Comparison of ENCODE assay signal across 9 cellular contexts in the genomic region with DNA sequence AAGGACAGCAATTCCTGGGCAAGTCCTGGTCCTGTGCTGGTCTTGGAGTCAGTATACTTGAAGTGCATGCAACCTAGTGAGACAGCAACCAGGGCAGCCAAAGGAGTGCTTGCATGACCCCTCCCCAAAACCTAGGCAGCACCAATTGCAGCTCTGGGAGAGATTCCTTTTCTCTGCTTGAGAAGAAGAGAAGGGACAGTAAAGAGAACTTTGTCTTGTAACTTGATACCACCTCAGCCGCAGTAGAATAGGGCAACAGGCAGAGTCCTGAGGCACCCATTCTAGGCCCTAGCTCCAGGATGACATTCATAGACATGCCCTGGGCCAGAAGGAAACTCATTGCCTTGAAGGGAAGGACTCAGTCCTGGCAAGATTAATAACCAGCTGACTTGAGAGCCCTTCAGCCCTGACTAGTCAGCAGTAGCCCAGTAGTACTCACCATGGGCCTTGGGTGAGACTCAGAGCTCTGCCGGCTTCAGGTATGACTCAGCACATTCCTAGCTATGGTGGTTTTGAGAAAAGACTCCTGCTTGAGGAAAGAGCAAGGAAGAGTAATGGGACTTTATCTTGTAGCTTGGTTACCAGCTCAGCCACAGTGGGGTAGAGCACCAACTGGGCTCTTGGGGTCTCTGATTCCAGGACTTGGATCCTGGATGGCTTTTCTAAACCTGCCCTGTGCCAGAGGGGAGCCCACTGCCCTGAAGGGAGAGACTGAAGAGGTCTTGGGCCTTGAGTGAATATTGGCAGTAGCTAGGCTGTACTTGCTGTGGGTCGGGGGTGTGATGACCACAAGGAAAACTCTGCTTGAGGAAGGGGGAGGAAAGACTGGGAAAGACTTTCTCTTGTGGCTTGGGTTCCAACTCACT. TPM values are rescaled to one million over a fixed set of nuclear protein-coding genes. Genes with fewer than 3 reads are reported as not detected.
A peak's percentile ranks its signal among the peaks of the same experiment; 100 is the strongest.
DNase-seq lines count a peak whose midpoint lies in the region; ATAC-seq, FAIRE-seq and TF ChIP-seq lines count a peak whose summit lies in the region.
"Had no signal": no experiment of that assay in that cellular context is flagged by ENCODE, and none has a peak within 500 bp of the region (broad histone marks: within the 10 kb centered on the region; RNA-seq: fewer than 3 reads in every experiment).

No MANE protein-coding gene starts in this region.

- peak; percentile 82 for DNase-seq in MG63
- peak; percentile 94 for DNase-seq in epithelial cell of esophagus (ENCODE audit: low read depth)
- no peak for DNase-seq in pancreas
- no peak for DNase-seq in NCI-H1694 treated with DMSO at 0.1 percent for 48 hours (lab: John Stamatoyannopoulos, UW)
- DNase-seq in NK-92 treated with Interleukin-12 subunit alpha and Interleukin-12 subunit beta, amount 100 ng/mL, for 24 hours (lab: John Stamatoyannopoulos, UW): no peak
- DNase-seq in activated CD4-positive, alpha-beta T cell treated with anti-CD3 and anti-CD28 coated beads for 48 hours: no peak

- intact Hi-C loops in pancreas (cut with DNase I): no loop called here

- H3K27me3 ChIP-seq in MG63 (no peaks in the 10 kb centered on the region), pancreas (no peaks in the 10 kb centered on the region)
- H3K27me3 ChIP-seq: adrenal gland had no signal

- H3K9me3 ChIP-seq in MG63: no peaks in the 10 kb centered on the region
- no peaks in the 10 kb centered on the region for H3K9me3 ChIP-seq in pancreas
- H3K9me3 ChIP-seq: adrenal gland had no signal

- H3K4me1 ChIP-seq in pancreas: no peaks in the 10 kb centered on the region
- H3K4me1 ChIP-seq: adrenal gland had no signal

- 57 to 68% methylated on average over 3 of the region's 3 CpGs for WGBS in pancreas, 2 donors

- ATAC-seq in GM18502 (IDR thresholded peaks at IDR 0.05; ENCODE audit: poor library complexity, unreplicated experiment) (peak; percentile 46), pancreas (peak in 3 of 4 donors; percentile 35 to 73 (median 46)), HG03095 (IDR thresholded peaks at IDR 0.05; ENCODE audit: unreplicated experiment) (no peak)

- no peak for TF ChIP-seq CTCF in epithelial cell of esophagus (IDR thresholded peaks at IDR 0.05; ENCODE audit: insufficient read depth, low read depth, low read length, missing control alignments)
- no peak for TF ChIP-seq CTCF in pancreas (IDR thresholded peaks at IDR 0.05)

- no peak overlapping the region for H3K27ac ChIP-seq in pancreas
- H3K27ac ChIP-seq: adrenal gland had no signal

- H3K4me3 ChIP-seq in MG63 (no peak overlapping the region), epithelial cell of esophagus (ENCODE audit: low read length) (no peak overlapping the region), pancreas (no peak overlapping the region)
- H3K4me3 ChIP-seq: adrenal gland had no signal

- FAIRE-seq in pancreas (lab: Jason Lieb, UNC): no peak

- no peaks in the 10 kb centered on the region for H3K36me3 ChIP-seq in MG63
- no peaks in the 10 kb centered on the region for H3K36me3 ChIP-seq in pancreas
- H3K36me3 ChIP-seq: adrenal gland had no signal

RNA-seq across cellular contexts. Expression of a gene that starts 51.7 kb away (rescaled TPM):
- 26.9 and 62.7 TPM in 2 replicates for total RNA-seq in MG63 (2014; rRNA removed; shearing (Covaris generic); ENCODE audit: low replicate concordance)
- total RNA-seq in pancreas: 10 to 100 TPM; 18.3 to 33.5 (median 26.2) TPM
- 10 to 100 TPM in 1 of 2 donors, 1 to 10 TPM in 1; 9.8 to 29.0 TPM for polyA plus RNA-seq in pancreas

Comparison
In these comparisons a context has a peak if more than half of its experiments do, and no peak if none do; other contexts are left out.
1. DNase-seq: peak in MG63 (single experiment) and epithelial cell of esophagus (single experiment); none in pancreas (0 of 6), NCI-H1694 treated with DMSO at 0.1 percent for 48 hours (single experiment), NK-92 treated with Interleukin-12 subunit alpha and Interleukin-12 subunit beta, amount 100 ng/mL, for 24 hours (single experiment) and activated CD4-positive, alpha-beta T cell treated with anti-CD3 and anti-CD28 coated beads for 48 hours (single experiment).